Comparison of ENCODE assay signal across 14 cellular contexts in the genomic region with DNA sequence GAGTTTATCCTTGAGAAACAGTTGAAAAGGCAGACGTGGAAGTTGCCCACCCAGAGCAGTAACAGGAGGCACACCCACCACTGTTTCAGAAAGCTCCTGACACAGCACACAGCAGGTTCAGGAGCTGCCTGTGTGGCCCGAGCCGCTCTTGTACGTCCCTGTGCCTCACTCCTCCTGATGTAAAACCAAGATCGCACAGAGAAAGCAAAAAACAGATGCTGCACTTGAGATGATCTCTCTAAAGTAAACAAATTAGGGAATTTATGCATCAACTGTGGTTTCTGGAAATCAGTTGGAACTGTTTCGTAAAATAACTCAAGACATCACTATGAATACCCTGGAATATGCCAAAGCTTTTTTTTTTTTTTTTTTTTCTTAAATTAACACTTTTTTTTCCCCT.
DNase-seq lines count a peak whose midpoint lies in the region; ATAC-seq, FAIRE-seq and TF ChIP-seq lines count a peak whose summit lies in the region.
"Had no signal": no experiment of that assay in that cellular context is flagged by ENCODE, and none has a peak within 500 bp of the region (broad histone marks: within the 10 kb centered on the region; RNA-seq: fewer than 3 reads in every experiment).

No MANE protein-coding gene starts in this region.

- H3K9me3 Mint-ChIP-seq in effector memory CD8-positive, alpha-beta T cell: peaks cover 0 to 2% of the 10 kb centered on the region in 2 donors
- H3K9me3 Mint-ChIP-seq: activated naive CD4-positive, alpha-beta T cell treated with anti-CD3 and anti-CD28 coated beads, Interleukin-2, amount 10 ng/mL, durations not matched to agents 7 days and 5 days; stimulated activated naive CD8-positive, alpha-beta T cell treated with anti-CD3 and anti-CD28 coated beads, Interleukin-15, Interleukin-2, amounts not matched to agents 100 ng/mL and 50 ng/mL, for 24 hours had no signal

- DNase-seq in AG10803 (ENCODE audit: low read depth) (peak; percentile 75), NCI-H2227 (lab: John Stamatoyannopoulos, UW; ENCODE audit: unreplicated experiment) (peak; percentile 22), mucosa of descending colon (no peak), nucleus accumbens (lab: John Stamatoyannopoulos, UW) (no peak), ecto neural progenitor cell (ENCODE audit: low spot score) (no peak)
- DNase-seq in effector memory CD8-positive, alpha-beta T cell: no peak
- DNase-seq: activated naive CD4-positive, alpha-beta T cell treated with anti-CD3 and anti-CD28 coated beads, Interleukin-2, amount 10 ng/mL, durations not matched to agents 7 days and 5 days; NCI-H2029 treated with DMSO at 0.1 percent for 48 hours; right cardiac atrium had no signal

- no peaks in the 10 kb centered on the region for H3K4me1 ChIP-seq in mucosa of descending colon (ENCODE audit: low read depth)

- TF ChIP-seq CTCF in AG10803 (conservative IDR thresholded peaks at IDR 0.05; ENCODE audit: low read length) (no peak), mucosa of descending colon (IDR thresholded peaks at IDR 0.05) (no peak)

- H3K27me3 Mint-ChIP-seq in effector memory CD8-positive, alpha-beta T cell: no peaks in the 10 kb centered on the region
- H3K27me3 Mint-ChIP-seq: activated naive CD4-positive, alpha-beta T cell treated with anti-CD3 and anti-CD28 coated beads, Interleukin-2, amount 10 ng/mL, durations not matched to agents 7 days and 5 days; stimulated activated naive CD8-positive, alpha-beta T cell treated with anti-CD3 and anti-CD28 coated beads, Interleukin-15, Interleukin-2, amounts not matched to agents 100 ng/mL and 50 ng/mL, for 24 hours had no signal

- H3K36me3 ChIP-seq in mucosa of descending colon (ENCODE audit: low read depth): no peaks in the 10 kb centered on the region

- ATAC-seq in mucosa of descending colon: peak; percentile 36
- no peak for ATAC-seq in effector memory CD8-positive, alpha-beta T cell (replicated peaks)
- no peak for ATAC-seq in GM21360 (IDR thresholded peaks at IDR 0.05; ENCODE audit: unreplicated experiment)
- ATAC-seq: esophagus mucosa had no signal

- peak; percentile 93 for FAIRE-seq in endometrium (lab: Jason Lieb, UNC)
- FAIRE-seq: H54 had no signal

- intact Hi-C loops in mucosa of descending colon (cut with DNase I, micrococcal nuclease): no loop called here

- no peaks in the 10 kb centered on the region for H3K36me3 Mint-ChIP-seq in effector memory CD8-positive, alpha-beta T cell (ENCODE audit: insufficient read depth)
- H3K36me3 Mint-ChIP-seq: activated naive CD4-positive, alpha-beta T cell treated with anti-CD3 and anti-CD28 coated beads, Interleukin-2, amount 10 ng/mL, durations not matched to agents 7 days and 5 days had no signal

- no peak overlapping the region for H3K4me3 Mint-ChIP-seq in effector memory CD8-positive, alpha-beta T cell
- H3K4me3 Mint-ChIP-seq: activated naive CD4-positive, alpha-beta T cell treated with anti-CD3 and anti-CD28 coated beads, Interleukin-2, amount 10 ng/mL, durations not matched to agents 7 days and 5 days; stimulated activated naive CD8-positive, alpha-beta T cell treated with anti-CD3 and anti-CD28 coated beads, Interleukin-15, Interleukin-2, amounts not matched to agents 100 ng/mL and 50 ng/mL, for 24 hours had no signal

- no peaks in the 10 kb centered on the region for H3K4me1 Mint-ChIP-seq in effector memory CD8-positive, alpha-beta T cell (ENCODE audit: low read depth in 2 of 2)
- H3K4me1 Mint-ChIP-seq: activated naive CD4-positive, alpha-beta T cell treated with anti-CD3 and anti-CD28 coated beads, Interleukin-2, amount 10 ng/mL, durations not matched to agents 7 days and 5 days had no signal

- no peaks in the 10 kb centered on the region for H3K9me3 ChIP-seq in mucosa of descending colon

- H3K4me3 ChIP-seq in AG10803 (ENCODE audit: low read length) (no peak overlapping the region), mucosa of descending colon (no peak overlapping the region)

- H3K27ac Mint-ChIP-seq in effector memory CD8-positive, alpha-beta T cell: no peak overlapping the region
- H3K27ac Mint-ChIP-seq: activated naive CD4-positive, alpha-beta T cell treated with anti-CD3 and anti-CD28 coated beads, Interleukin-2, amount 10 ng/mL, durations not matched to agents 7 days and 5 days; stimulated activated naive CD8-positive, alpha-beta T cell treated with anti-CD3 and anti-CD28 coated beads, Interleukin-15, Interleukin-2, amounts not matched to agents 100 ng/mL and 50 ng/mL, for 24 hours had no signal

Comparison
In these comparisons a context has a peak if more than half of its experiments do, and no peak if none do; other contexts are left out.
1. DNase-seq: peak in AG10803 (single experiment) and NCI-H2227 (single experiment); none in mucosa of descending colon (0 of 3), nucleus accumbens (0 of 56), ecto neural progenitor cell (single experiment) and effector memory CD8-positive, alpha-beta T cell (0 of 3).